In the genomic region with DNA sequence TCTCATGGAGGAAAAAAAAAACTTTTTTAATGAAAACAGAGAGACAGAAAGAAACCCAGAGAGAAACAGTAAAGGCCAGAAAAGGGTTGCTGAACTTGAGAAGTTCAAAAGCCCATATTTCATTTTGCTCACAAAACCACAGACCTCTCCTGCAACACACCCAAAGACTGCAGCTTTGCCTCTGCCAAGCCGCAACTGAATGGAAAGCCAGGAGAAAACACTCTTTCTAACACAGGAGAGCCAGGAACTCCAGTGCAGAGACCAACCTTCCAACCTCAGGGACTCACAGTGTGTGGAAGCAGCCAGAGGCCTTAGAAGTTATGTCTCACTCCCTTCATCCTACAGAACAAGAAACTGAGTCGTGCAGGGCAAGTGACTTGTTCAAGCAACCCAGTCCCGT, we compare ENCODE assay signal across 29 cellular contexts.
DNase-seq lines count a peak whose midpoint lies in the region; ATAC-seq, FAIRE-seq and TF ChIP-seq lines count a peak whose summit lies in the region.
"Had no signal": no experiment of that assay in that cellular context is flagged by ENCODE, and none has a peak within 500 bp of the region (broad histone marks: within the 10 kb centered on the region; RNA-seq: fewer than 3 reads in every experiment).

No MANE protein-coding gene starts in this region.

- peak overlapping the region in 5 of 6 donors; percentile 10 to 87 (median 77) for H3K27ac Mint-ChIP-seq in naive B cell
- H3K27ac Mint-ChIP-seq: activated naive CD8-positive, alpha-beta T cell treated with anti-CD3 and anti-CD28 coated beads, Interleukin-2, amount 50 U/mL, for 24 hours; activated T-cell treated with anti-CD3 and anti-CD28 coated beads, Interleukin-2, amount 50 U/mL, for 72 hours; CD4-positive, CD25-positive, alpha-beta regulatory T cell; naive thymus-derived CD4-positive, alpha-beta T cell; T-helper 1 cell treated with Interleukin-12 subunit alpha and Interleukin-12 subunit beta and Interleukin-4 antibody, amounts not matched to agents 30 μg/mL and 1 μg/mL, for 36 hours had no signal

- no peak overlapping the region for H2BK5ac ChIP-seq in H1 (ENCODE audit: low read depth, low read length)

- no peak overlapping the region for H2AK5ac ChIP-seq in H1 (ENCODE audit: low read depth, low read length)

- peaks cover 7 to 16% (median 14%) of the 10 kb centered on the region in 4 experiments for H3K4me1 ChIP-seq in H1 (replicated peaks in 1 of 4; ENCODE audit: control insufficient read depth in 3 of 4, insufficient read depth in 4 of 4, low read length in 3 of 4)
- peaks cover 0 to 14% of the 10 kb centered on the region in 2 donors for H3K4me1 ChIP-seq in thyroid gland

- no peak overlapping the region for H2AFZ ChIP-seq in H1 (ENCODE audit: low read length)

- H3K9me3 ChIP-seq in MG63 (no peaks in the 10 kb centered on the region), H1 (ENCODE audit: insufficient read depth in 2 of 2, low read depth in 1 of 2, low read length in 1 of 2) (no peaks in the 10 kb centered on the region), thyroid gland (no peaks in the 10 kb centered on the region)
- H3K9me3 ChIP-seq: SK-N-SH, tibial nerve had no signal

- H4K91ac ChIP-seq in H1 (replicated peaks; ENCODE audit: insufficient read length, low read length), result no peak overlapping the region

- no peak overlapping the region for H3K23ac ChIP-seq in H1 (ENCODE audit: insufficient read length)

- TF ChIP-seq RAD21 in H1 (IDR thresholded peaks at IDR 0.05 in 1 of 2, conservative IDR thresholded peaks at IDR 0.05 in 1 of 2; ENCODE audit: low read depth in 2 of 2, low read length in 2 of 2), result no peak

- H4K8ac ChIP-seq in H1 (ENCODE audit: extremely low read depth, insufficient read depth, low read length), result no peak overlapping the region

- H3K4me3 ChIP-seq in MG63 (no peak overlapping the region), H1 (ENCODE audit: extremely low read depth in 1 of 4, insufficient read depth in 2 of 4, low read depth in 3 of 4, low read length in 4 of 4) (no peak overlapping the region), thyroid gland (replicated peaks in 1 of 3) (no peak overlapping the region)
- H3K4me3 ChIP-seq: tibial nerve had no signal

- peak overlapping the region in 1 of 8 donors; percentile 25 for H3K4me3 Mint-ChIP-seq in naive B cell
- H3K4me3 Mint-ChIP-seq: activated naive CD8-positive, alpha-beta T cell treated with anti-CD3 and anti-CD28 coated beads, Interleukin-2, amount 50 U/mL, for 24 hours; activated T-cell treated with anti-CD3 and anti-CD28 coated beads, Interleukin-2, amount 50 U/mL, for 72 hours; CD4-positive, CD25-positive, alpha-beta regulatory T cell; T-helper 1 cell treated with Interleukin-12 subunit alpha and Interleukin-12 subunit beta and Interleukin-4 antibody, amounts not matched to agents 30 μg/mL and 1 μg/mL, for 36 hours had no signal

- H2BK15ac ChIP-seq in H1 (ENCODE audit: low read length), result no peak overlapping the region

- TF ChIP-seq POLR2A in H1 (IDR thresholded peaks at IDR 0.05; ENCODE audit: control extremely low read depth in 1 of 2, low read depth in 2 of 2, low read length in 2 of 2) (no peak), thyroid gland (IDR thresholded peaks at IDR 0.05) (no peak)

- H4K20me1 ChIP-seq in H1 (replicated peaks in 1 of 2; ENCODE audit: control insufficient read depth in 1 of 2, insufficient read depth in 2 of 2, low read length in 2 of 2), result no peaks in the 10 kb centered on the region

- no peaks in the 10 kb centered on the region for H3K79me2 ChIP-seq in H1 (ENCODE audit: control insufficient read depth in 1 of 2, insufficient read depth in 2 of 2, low read length in 2 of 2)

- H3K14ac ChIP-seq in H1 (ENCODE audit: insufficient read length), result no peak overlapping the region

- TF ChIP-seq CTCF in H1 (IDR thresholded peaks at IDR 0.05; ENCODE audit: control extremely low read depth in 1 of 3, insufficient read depth in 1 of 3, low read depth in 1 of 3, low read length in 3 of 3), result no peak
- TF ChIP-seq CTCF in thyroid gland (IDR thresholded peaks at IDR 0.05), result no peak

- peaks cover 27 to 29% (median 29%) of the 10 kb centered on the region in 3 donors for H3K4me1 Mint-ChIP-seq in naive B cell

- no peak overlapping the region for H4K5ac ChIP-seq in H1 (ENCODE audit: insufficient read length, low read depth, low read length)

- no peak for FAIRE-seq in H1 (lab: Jason Lieb, UNC)
- FAIRE-seq: TTC549 had no signal

- no peak overlapping the region for H3K9ac ChIP-seq in H1 (replicated peaks in 1 of 4; ENCODE audit: extremely low read depth in 1 of 4, low read depth in 3 of 4, low read length in 3 of 4)
- H3K9ac ChIP-seq: KMS-11, SK-N-SH had no signal

- CTCF ChIA-PET in H1 (lab: Charles Lee; ENCODE audit: partially characterized antibody), result interaction anchor here (1.0 to 5.0 kb wide), 7 partner anchors 10 to 157 kb away, joined by 3 to 49 read pairs (median 3); no protein-coding TSS in a partner anchor

- H3K27me3 ChIP-seq in MG63 (no peaks in the 10 kb centered on the region), H1 (replicated peaks in 1 of 4; ENCODE audit: control insufficient read depth in 3 of 4, extremely low read depth in 1 of 4, insufficient read depth in 3 of 4, low read length in 3 of 4) (peaks cover 0 to 5% (median 2%) of the 10 kb centered on the region in 4 experiments; a peak in 3 of 7 replicates), thyroid gland (no peaks in the 10 kb centered on the region)
- H3K27me3 ChIP-seq: tibial nerve had no signal

- DNase-seq in A172 (ENCODE audit: low spot score) (peak; percentile 74), MG63 (peak; percentile 69), H1 (ENCODE audit: low read depth in 1 of 2, low spot score in 2 of 2) (no peak), naive B cell (no peak), GF-D8 (lab: John Stamatoyannopoulos, UW) (no peak), thyroid gland (no peak)
- DNase-seq: 8988T; activated CD4-positive, alpha-beta T cell treated with anti-CD3 and anti-CD28 coated beads, Interleukin-2, amount 50 U/mL, for 4 hours; activated naive CD4-positive, alpha-beta T cell; activated naive CD8-positive, alpha-beta T cell treated with anti-CD3 and anti-CD28 coated beads, Interleukin-2, amount 50 U/mL, for 24 hours; activated T-cell treated with anti-CD3 and anti-CD28 coated beads, Interleukin-2, amount 50 U/mL, for 72 hours; AML-193; brain microvascular endothelial cell; CD4-positive, CD25-positive, alpha-beta regulatory T cell; DMS79 treated with DMSO at 0.1 percent for 48 hours; naive thymus-derived CD4-positive, alpha-beta T cell; NCI-H1417 treated with DMSO at 0.1 percent for 48 hours; NCI-H2029 treated with DMSO at 0.1 percent for 48 hours; NCI-H524; NK-92 treated with Interleukin-12 subunit alpha and Interleukin-12 subunit beta, amount 100 ng/mL, for 24 hours; SK-N-SH; stimulated activated CD4-positive, alpha-beta T cell treated with anti-CD3 and anti-CD28 coated beads, Interleukin-4, amount 100 ng/mL, for 4 hours had no signal

- peak overlapping the region; percentile 20; the same call in 1 of the 2 replicates for H3K18ac ChIP-seq in H1 (ENCODE audit: extremely low read depth, low read length)

- TF ChIP-seq EP300 in H1 (IDR thresholded peaks at IDR 0.05; ENCODE audit: borderline replicate concordance in 1 of 2, low read depth in 2 of 2, low read length in 2 of 2), result no peak

- H3K9me3 Mint-ChIP-seq in naive B cell, result no peaks in the 10 kb centered on the region
- H3K9me3 Mint-ChIP-seq: activated naive CD8-positive, alpha-beta T cell treated with anti-CD3 and anti-CD28 coated beads, Interleukin-2, amount 50 U/mL, for 24 hours; activated T-cell treated with anti-CD3 and anti-CD28 coated beads, Interleukin-2, amount 50 U/mL, for 72 hours; naive thymus-derived CD4-positive, alpha-beta T cell; T-helper 1 cell treated with Interleukin-12 subunit alpha and Interleukin-12 subunit beta and Interleukin-4 antibody, amounts not matched to agents 30 μg/mL and 1 μg/mL, for 36 hours had no signal

- no peaks in the 10 kb centered on the region for H3K36me3 Mint-ChIP-seq in naive B cell
- H3K36me3 Mint-ChIP-seq: CD4-positive, CD25-positive, alpha-beta regulatory T cell; naive thymus-derived CD4-positive, alpha-beta T cell had no signal

- intact Hi-C loops in thyroid gland (cut with DNase I), result no loop called here

- no peak overlapping the region for H3K56ac ChIP-seq in H1 (replicated peaks; ENCODE audit: insufficient read length, low read depth, low read length)

- no peak overlapping the region for H3K4ac ChIP-seq in H1 (replicated peaks; ENCODE audit: insufficient read length, low read depth, low read length)

- H3K27me3 Mint-ChIP-seq in naive B cell, result peaks cover 12 to 37% (median 26%) of the 10 kb centered on the region in 3 donors

- POLR2A ChIA-PET in H1 (lab: Charles Lee; ENCODE audit: partially characterized antibody), result no interaction called here

- H2BK20ac ChIP-seq in H1 (ENCODE audit: low read length), result peak overlapping the region; percentile 89

- H3K27ac ChIP-seq in H1 (ENCODE audit: low read depth, low read length) (no peak overlapping the region), thyroid gland (no peak overlapping the region)
- H3K27ac ChIP-seq: brain microvascular endothelial cell, HL-60, KMS-11 had no signal

- H3K36me3 ChIP-seq in MG63, result no peaks in the 10 kb centered on the region
- no peaks in the 10 kb centered on the region for H3K36me3 ChIP-seq in H1 (ENCODE audit: control insufficient read depth in 2 of 4, insufficient read depth in 4 of 4, low read length in 3 of 4)
- no peaks in the 10 kb centered on the region for H3K36me3 ChIP-seq in thyroid gland
- H3K36me3 ChIP-seq: brain microvascular endothelial cell, tibial nerve had no signal

- ATAC-seq in naive B cell (ENCODE audit: low read depth in 2 of 2) (no peak), GM21717 (IDR thresholded peaks at IDR 0.05; ENCODE audit: unreplicated experiment) (no peak), HG03571 (IDR thresholded peaks at IDR 0.05; ENCODE audit: unreplicated experiment) (no peak)
- ATAC-seq: activated naive CD8-positive, alpha-beta T cell treated with anti-CD3 and anti-CD28 coated beads, Interleukin-2, amount 50 U/mL, for 24 hours; activated T-cell treated with anti-CD3 and anti-CD28 coated beads, Interleukin-2, amount 50 U/mL, for 72 hours; naive thymus-derived CD4-positive, alpha-beta T cell had no signal

- H3K79me1 ChIP-seq in H1 (ENCODE audit: low read depth, low read length), result no peaks in the 10 kb centered on the region

- H2BK120ac ChIP-seq in H1 (replicated peaks; ENCODE audit: low read depth, low read length), result no peak overlapping the region

- H3K4me2 ChIP-seq in H1 (ENCODE audit: insufficient read depth in 1 of 2, low read depth in 2 of 2, low read length in 2 of 2), result no peak overlapping the region
- H3K4me2 ChIP-seq: KMS-11, SK-N-SH had no signal

- no peak overlapping the region for H2BK12ac ChIP-seq in H1 (ENCODE audit: low read depth, low read length)

- WGBS in H1 (ENCODE audit: extremely low coverage in 1 of 2, insufficient coverage in 1 of 2, insufficient read length in 1 of 2, insufficient replicate concordance in 2 of 2, low coverage in 1 of 2, low lambda C conversion rate in 2 of 2, missing lambda C conversion rate in 1 of 2), 2 experiments, result 90% methylated on average over 3 of the region's 3 CpGs; no CpG with 5 or more reads in 1 of the 2 experiments
- WGBS in thyroid gland, 2 donors, result 84 to 95% methylated on average over 3 of the region's 3 CpGs

- H3K23me2 ChIP-seq in H1 (ENCODE audit: low read depth, low read length), result no peaks in the 10 kb centered on the region

TF ChIP-seq in H1, 55 proteins besides CTCF, POLR2A, EP300 and RAD21 (continues in another document):
- no peak for TF ChIP-seq ASH2L (IDR thresholded peaks at IDR 0.05; ENCODE audit: low read length)
- no peak for TF ChIP-seq SP4 (IDR thresholded peaks at IDR 0.05; ENCODE audit: low read length)

Comparison
In these comparisons a context has a peak if more than half of its experiments do, and no peak if none do; other contexts are left out.
1. DNase-seq: peak in A172 (single experiment) and MG63 (single experiment); none in H1 (0 of 2), naive B cell (single experiment), GF-D8 (single experiment) and thyroid gland (0 of 2).